Comparison of ENCODE assay signal across 10 cellular contexts in genomic region chr19:22010437-22011143, GRCh38. TPM values are rescaled to one million over a fixed set of nuclear protein-coding genes. Genes with fewer than 3 reads are reported as not detected.
DNase-seq lines count a peak whose midpoint lies in the region; ATAC-seq and TF ChIP-seq lines count a peak whose summit lies in the region.
"Not testable (repeated sequence)": the region's sequence is repeated elsewhere in the genome, so short reads cannot be mapped to it uniquely, and the experiment has no call there.
"Had no signal": no experiment of that assay in that cellular context is flagged by ENCODE, and none has a peak within 500 bp of the region (broad histone marks: within the 10 kb centered on the region; RNA-seq: fewer than 3 reads in every experiment).

Gene ZNF208 (minus strand): TSS chr19:22010943. CDS start chr19:22010794, 149 bp downstream.

- H3F3A ChIP-seq in GM23338 (replicated peaks; ENCODE audit: low read depth), result not testable (repeated sequence)

- intact Hi-C loops in upper lobe of right lung (cut with DNase I), result not testable (repeated sequence)

- not testable (repeated sequence) for H3K4me1 ChIP-seq in GM23338 (ENCODE audit: insufficient read depth); effector memory CD4-positive, alpha-beta T cell (ENCODE audit: control insufficient read depth, insufficient read depth, low read length, poor library complexity, severe bottlenecking); upper lobe of right lung

- H3K27ac ChIP-seq in GM23338 (ENCODE audit: low read depth); effector memory CD4-positive, alpha-beta T cell (ENCODE audit: insufficient read depth, low read length, poor library complexity, severe bottlenecking); upper lobe of right lung: not testable (repeated sequence)

- not testable (repeated sequence) for H2AFZ ChIP-seq in GM23338

- not testable (repeated sequence) for H4K20me1 ChIP-seq in GM23338 (replicated peaks; ENCODE audit: insufficient read depth)

- H3K4me3 Mint-ChIP-seq in GM23338, result peak within 1 kb of the TSS; percentile 79; the same call in 2 of the 3 replicates
- peak within 1 kb of the TSS; percentile 52 to 69 (median 61) for H3K4me3 Mint-ChIP-seq in immature natural killer cell

- peaks cover 58% of the 10 kb centered on the region for H3K36me3 Mint-ChIP-seq in GM23338 (ENCODE audit: low read depth)
- H3K36me3 Mint-ChIP-seq in immature natural killer cell, result not testable (repeated sequence)

- H3K9me3 Mint-ChIP-seq in GM23338 (peaks cover 95% of the 10 kb centered on the region), immature natural killer cell (peaks cover 11 to 41% (median 30%) of the 10 kb centered on the region in 6 donors)

- H3K27me3 ChIP-seq in GM23338 (ENCODE audit: insufficient read depth); effector memory CD4-positive, alpha-beta T cell (replicated peaks; ENCODE audit: control insufficient read depth, insufficient read depth, low read length, poor library complexity, severe bottlenecking); upper lobe of right lung: not testable (repeated sequence)

- not testable (repeated sequence) for H3K9me3 ChIP-seq in effector memory CD4-positive, alpha-beta T cell (ENCODE audit: control insufficient read depth, low read length); upper lobe of right lung

- not testable (repeated sequence) for H3K4me3 ChIP-seq in GM23338
- peak within 1 kb of the TSS; percentile 44 for H3K4me3 ChIP-seq in effector memory CD4-positive, alpha-beta T cell (ENCODE audit: insufficient read depth, low read depth, low read length, poor library complexity, severe bottlenecking)
- peak within 1 kb of the TSS; percentile 36 for H3K4me3 ChIP-seq in upper lobe of right lung

- not testable (repeated sequence) for TF ChIP-seq CTCF in GM23338 (conservative IDR thresholded peaks at IDR 0.05; ENCODE audit: low read depth in 2 of 2); omental fat pad (IDR thresholded peaks at IDR 0.05); upper lobe of right lung (IDR thresholded peaks at IDR 0.05)

- H3K9me2 ChIP-seq in GM23338 (ENCODE audit: insufficient read depth), result not testable (repeated sequence)

- H3K4me1 Mint-ChIP-seq in GM23338, immature natural killer cell: not testable (repeated sequence)

- DNase-seq in GM23338 (ENCODE audit: low spot score); upper lobe of right lung: not testable (repeated sequence)
- DNase-seq in T-helper 22 cell (ENCODE audit: low read depth) (peak; percentile 14), immature natural killer cell (peak in 2 of 3 donors; percentile 11 to 14), omental fat pad (ENCODE audit: low spot score) (peak; percentile 30)
- DNase-seq in activated T-helper 9 cell treated with anti-CD3 and anti-CD28 coated beads, Interleukin-2, amount 50 U/mL, for 16 hours (ENCODE audit: low read depth), result peak; percentile 21
- DNase-seq in effector memory CD4-positive, alpha-beta T cell, result peak; percentile 25 to 45 (median 29)
- DNase-seq in stimulated activated CD4-positive, alpha-beta T cell treated with anti-CD3 and anti-CD28 coated beads, Interleukin-4, amount 100 ng/mL, for 1 hour, result peak; percentile 19

- not testable (repeated sequence) for H3K36me3 ChIP-seq in GM23338 (ENCODE audit: insufficient read depth); effector memory CD4-positive, alpha-beta T cell (ENCODE audit: control insufficient read depth, insufficient read depth, low read length); upper lobe of right lung

- not testable (repeated sequence) for H3K27ac Mint-ChIP-seq in GM23338, immature natural killer cell

- ATAC-seq in GM23338, result peak; percentile 94
- peak; percentile 98 for ATAC-seq in omental fat pad (ENCODE audit: low FRiP score)
- peak; percentile 41 for ATAC-seq in upper lobe of right lung

- H3K27me3 Mint-ChIP-seq in GM23338 (ENCODE audit: insufficient read depth, low read depth, poor library complexity); immature natural killer cell (ENCODE audit: low read depth in 3 of 3): not testable (repeated sequence)

- not testable (repeated sequence) for H3K4me2 ChIP-seq in GM23338

- H3K79me2 ChIP-seq in GM23338 (replicated peaks; ENCODE audit: insufficient read depth), result not testable (repeated sequence)

RNA-seq across cellular contexts. Expression of gene ZNF208, which starts in this region (rescaled TPM):
- 1.1 TPM in 1 of 2 replicates, not detected in the other for total RNA-seq in GM23338 (2014; rRNA removed; shearing (Covaris generic))
- polyA plus RNA-seq in GM23338 (2016; fragmentation: Nextera tagmentation; extraction: Ambion mirVana) (not detected in 2 replicates), immature natural killer cell (under 1 TPM in 2 of 3 donors, not detected in 1; 0.46 to 0.62 TPM)
- total RNA-seq in omental fat pad (10 to 100 TPM in 2 of 4 donors, 1 to 10 TPM in 2; 5.3 to 14.9 (median 10.2) TPM), upper lobe of right lung (6.3 TPM)
- total RNA-seq: G401, hepatocyte had no signal
- polyA plus RNA-seq: hepatocyte had no signal

Comparison
In these comparisons a context has a peak if more than half of its experiments do, and no peak if none do; other contexts are left out.
1. Peak in DNase-seq in immature natural killer cell; RNA of the gene not detected or under 1 TPM.
2. ATAC-seq: peak in every context shown above with its lines; median percentile 98 in omental fat pad; 94 in GM23338; 41 in upper lobe of right lung.